In the genomic region with DNA sequence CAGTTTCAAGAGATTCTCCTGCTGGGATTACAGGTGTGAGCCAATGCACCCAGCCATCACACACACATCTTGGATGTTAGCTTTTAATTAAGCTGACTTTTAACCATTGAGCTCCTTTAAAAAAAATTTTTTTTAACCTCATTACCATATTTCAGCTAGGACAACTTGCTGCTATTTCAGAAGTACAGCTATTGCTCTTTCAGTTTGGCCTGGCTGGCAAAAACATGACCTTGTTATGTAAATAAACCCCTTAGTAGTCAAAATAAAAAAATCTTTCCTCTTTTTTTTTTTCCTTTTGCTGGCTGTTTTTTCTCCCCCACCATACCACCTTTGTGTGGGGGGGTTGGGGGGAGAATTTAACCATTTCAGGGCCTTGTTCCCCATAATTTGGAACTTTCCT, we compare ENCODE assay signal across 24 cellular contexts. TPM values are rescaled to one million over a fixed set of nuclear protein-coding genes. Genes with fewer than 3 reads are reported as not detected.
A peak's percentile ranks its signal among the peaks of the same experiment; 100 is the strongest.
DNase-seq lines count a peak whose midpoint lies in the region; ATAC-seq, FAIRE-seq and TF ChIP-seq lines count a peak whose summit lies in the region.
"Had no signal": no experiment of that assay in that cellular context is flagged by ENCODE, and none has a peak within 500 bp of the region (broad histone marks: within the 10 kb centered on the region; RNA-seq: fewer than 3 reads in every experiment).

No MANE protein-coding gene starts in this region.

- ATAC-seq in HepG2 (no peak), left lobe of liver (peak; percentile 73)
- ATAC-seq: GM12878 had no signal

- CTCF ChIA-PET in HepG2 (lab: Yijun Ruan, JAX; ENCODE audit: low intra/inter-chr PET ratio, low total read pairs): no interaction called here

- H3K4me2 ChIP-seq in HepG2 (ENCODE audit: low read depth, low read length): no peak overlapping the region
- H3K4me2 ChIP-seq: BLaER1 had no signal

- H3K9me3 ChIP-seq in liver (ENCODE audit: control insufficient read depth in 4 of 4, low read length in 3 of 4) (no peaks in the 10 kb centered on the region), HepG2 (ENCODE audit: low read length) (peaks cover 6% of the 10 kb centered on the region)
- H3K9me3 ChIP-seq: BE2C had no signal

- TF ChIP-seq EP300 in HepG2 (IDR thresholded peaks at IDR 0.05; ENCODE audit: low read depth in 2 of 2, low read length in 2 of 2) (no peak), HepG2 (CRISPR knock-in tag; IDR thresholded peaks at IDR 0.05; ENCODE audit: borderline replicate concordance) (no peak)

- no TSS peak for BruUV-seq in HepG2 (replicated peaks; lab: Mats Ljungman, UMichigan)

- FAIRE-seq in HepG2 (lab: Jason Lieb, UNC): no peak
- FAIRE-seq: A204.1, GM12878, GM12892, GM18507 had no signal

- TF ChIP-seq CTCF in liver (IDR thresholded peaks at IDR 0.05; ENCODE audit: low read depth, low read length, missing input control): no peak
- TF ChIP-seq CTCF in HepG2 (CRISPR knock-in tag; IDR thresholded peaks at IDR 0.05): no peak

- in situ Hi-C loops in HepG2 (cut with HindIII; ENCODE audit: extremely low pct_ligation_motif_present, low pct_unique_long_range_greater_than_20kb): no loop called here

- H3K27me3 ChIP-seq in liver (ENCODE audit: control insufficient read depth in 4 of 4, insufficient read depth in 4 of 4, low read length in 3 of 4) (no peaks in the 10 kb centered on the region), HepG2 (ENCODE audit: control insufficient read depth in 1 of 2, insufficient read depth in 2 of 2, low read length in 2 of 2) (no peaks in the 10 kb centered on the region)
- H3K27me3 ChIP-seq: BE2C, BLaER1 had no signal

- no peaks in the 10 kb centered on the region for H4K20me1 ChIP-seq in HepG2 (ENCODE audit: insufficient read depth, low read length)
- H4K20me1 ChIP-seq: BLaER1 had no signal

- intact Hi-C loops in HepG2 (cut with micrococcal nuclease; ENCODE audit: unreplicated experiment): no loop called here

- peaks cover 0 to 4% (median 2%) of the 10 kb centered on the region in 4 donors for H3K4me1 ChIP-seq in liver (ENCODE audit: control insufficient read depth in 4 of 4, insufficient read depth in 4 of 4, low read length in 3 of 4)
- no peaks in the 10 kb centered on the region for H3K4me1 ChIP-seq in HepG2 (ENCODE audit: insufficient read depth, low read length)
- H3K4me1 ChIP-seq: BE2C, BLaER1 had no signal

- TF ChIP-seq RAD21 in liver (IDR thresholded peaks at IDR 0.05) (no peak), HepG2 (CRISPR knock-in tag; IDR thresholded peaks at IDR 0.05) (no peak)

- DNase-seq in HepG2 (ENCODE audit: low spot score) (no peak), left lobe of liver (ENCODE audit: low spot score) (no peak), SW 1271 (lab: John Stamatoyannopoulos, UW) (no peak), SIG-M5 (lab: John Stamatoyannopoulos, UW) (no peak)
- DNase-seq: 8988T; ACHN; BE2C; C1 segment of cervical spinal cord; CD4-positive, alpha-beta memory T cell; CD4-positive, CD25-positive, alpha-beta regulatory T cell; CD8-positive, alpha-beta memory T cell; COR-L47; DMS 273 treated with DMSO at 0.1 percent for 48 hours; DMS153; DMS79; DND-41; EL; GDM1 had no signal

- H3K79me2 ChIP-seq in HepG2 (ENCODE audit: insufficient read depth, low read length): no peaks in the 10 kb centered on the region

- no peaks in the 10 kb centered on the region for H3K36me3 ChIP-seq in liver (ENCODE audit: control insufficient read depth in 4 of 4, insufficient read depth in 3 of 4, low read depth in 1 of 4, low read length in 3 of 4)
- no peaks in the 10 kb centered on the region for H3K36me3 ChIP-seq in HepG2 (replicated peaks in 1 of 2; ENCODE audit: control insufficient read depth in 1 of 2, insufficient read depth in 2 of 2, low read length in 2 of 2)
- H3K36me3 ChIP-seq: BE2C, BLaER1 had no signal

- no peak for TF ChIP-seq POLR2A in HepG2 (IDR thresholded peaks at IDR 0.05; ENCODE audit: insufficient read depth in 1 of 2, low read depth in 2 of 2, low read length in 2 of 2)

- H3K9ac ChIP-seq in liver (ENCODE audit: low read depth in 1 of 2, low read length in 2 of 2) (peak overlapping the region in 1 of 2 donors; percentile 13), HepG2 (ENCODE audit: insufficient read depth, low read depth, low read length) (no peak overlapping the region)
- H3K9ac ChIP-seq: BLaER1 had no signal

- POLR2A ChIA-PET in HepG2 (lab: Yijun Ruan, JAX): no interaction called here

- H3K4me3 ChIP-seq in liver (ENCODE audit: low read depth in 1 of 3, low read length in 3 of 3) (no peak overlapping the region), HepG2 (replicated peaks in 1 of 3; ENCODE audit: insufficient read depth in 1 of 3, low read depth in 2 of 3, low read length in 3 of 3) (no peak overlapping the region)
- H3K4me3 ChIP-seq: BLaER1, GM12878 had no signal

- no peak overlapping the region for H2AFZ ChIP-seq in HepG2 (ENCODE audit: low read length)

- H3K27ac ChIP-seq in liver (ENCODE audit: low read depth in 1 of 2, low read length in 2 of 2): no peak overlapping the region
- H3K27ac ChIP-seq in HepG2 (ENCODE audit: extremely low read length, insufficient read depth, low read length): no peak overlapping the region
- H3K27ac ChIP-seq: BLaER1 had no signal

TF ChIP-seq in liver, 16 proteins besides CTCF, POLR2A, EP300 and RAD21:
- TF ChIP-seq HNF4A (conservative IDR thresholded peaks at IDR 0.05): peak in 1 of 2 donors; percentile 12
- peak; percentile 16 to 26 for TF ChIP-seq RXRA (IDR thresholded peaks at IDR 0.05)
- TF ChIP-seq EGR1 (IDR thresholded peaks at IDR 0.05; ENCODE audit: low read depth in 2 of 2): no peak

TF ChIP-seq in HepG2, 621 proteins besides CTCF, POLR2A, EP300 and RAD21 (continues in another document):
- TF ChIP-seq ZNF7 (CRISPR knock-in tag; IDR thresholded peaks at IDR 0.05) (no peak), MNT (IDR thresholded peaks at IDR 0.05) (no peak), ZZZ3 (CRISPR knock-in tag; IDR thresholded peaks at IDR 0.05; ENCODE audit: borderline replicate concordance) (no peak), ZNF317 (CRISPR knock-in tag; IDR thresholded peaks at IDR 0.05) (no peak), IRF9 (CRISPR knock-in tag; IDR thresholded peaks at IDR 0.05; ENCODE audit: borderline replicate concordance) (no peak), BCL6 (CRISPR knock-in tag; IDR thresholded peaks at IDR 0.05) (no peak), ZNF205 (CRISPR knock-in tag; IDR thresholded peaks at IDR 0.05) (no peak)
- TF ChIP-seq, protein P1, sequence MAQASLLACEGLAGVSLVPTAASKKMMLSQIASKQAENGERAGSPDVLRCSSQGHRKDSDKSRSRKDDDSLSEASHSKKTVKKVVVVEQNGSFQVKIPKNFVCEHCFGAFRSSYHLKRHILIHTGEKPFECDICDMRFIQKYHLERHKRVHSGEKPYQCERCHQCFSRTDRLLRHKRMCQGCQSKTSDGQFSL (CRISPR knock-in tag; IDR thresholded peaks at IDR 0.05): no peak

RNA-seq across cellular contexts. Expression of gene ZMYM1, which starts 49.9 kb away (rescaled TPM):
- total RNA-seq in liver: 10 to 100 TPM in 1 of 2 donors, 1 to 10 TPM in 1; 7.8 to 10.8 TPM
- polyA plus RNA-seq in liver: 1 to 10 TPM; 2.0 to 3.6 TPM
- total RNA-seq in HepG2 (2016; rRNA removed; fragmentation: Illumina TruSeq; extraction: Trizol): 16.2 and 22.8 TPM in 2 replicates
- 26.4 and 28.7 TPM in 2 replicates for total RNA-seq in HepG2 (2016; cell fraction: cytosol; rRNA removed; fragmentation: Illumina TruSeq; extraction: Trizol; ENCODE audit: low read depth)
- total RNA-seq in HepG2 (2016; cell fraction: insoluble cytoplasmic fraction; rRNA removed; fragmentation: Illumina TruSeq; extraction: Trizol): 16.4 and 24.0 TPM in 2 replicates
- 14.5 and 14.6 TPM in 2 replicates for total RNA-seq in HepG2 (2016; cell fraction: membrane; rRNA removed; fragmentation: Illumina TruSeq; extraction: Trizol)
- total RNA-seq in HepG2 (2016; cell fraction: nucleus; rRNA removed; fragmentation: Illumina TruSeq; extraction: Trizol): 13.6 and 17.9 TPM in 2 replicates
- 8.5 and 10.0 TPM in 2 replicates for polyA plus RNA-seq in HepG2 (2011; rRNA removed)
- 2.8 and 3.6 TPM in 2 replicates for polyA plus RNA-seq in HepG2 (2011; cell fraction: cytosol; rRNA removed)
- polyA plus RNA-seq in HepG2 (2011; cell fraction: nucleus; rRNA removed): 7.3 and 9.6 TPM in 2 replicates
- 2.9 and 5.4 TPM in 2 replicates for polyA plus RNA-seq in HepG2 (2012)
- polyA plus RNA-seq in HepG2 (2016; cell fraction: cytosol; fragmentation: Illumina TruSeq; extraction: Trizol; ENCODE audit: low read depth): 0.18 and 0.41 TPM in 2 replicates
- 8.4 and 8.8 TPM in 2 replicates for polyA plus RNA-seq in HepG2 (2016; cell fraction: insoluble cytoplasmic fraction; fragmentation: Illumina TruSeq; extraction: Trizol; ENCODE audit: low read depth)
- polyA plus RNA-seq in HepG2 (2016; cell fraction: membrane; fragmentation: Illumina TruSeq; extraction: Trizol; ENCODE audit: low read depth): 1.1 TPM in 2 replicates
- 18.2 and 21.2 TPM in 2 replicates for polyA plus RNA-seq in HepG2 (2016; cell fraction: nucleus; fragmentation: Illumina TruSeq; extraction: Trizol; ENCODE audit: insufficient read depth, low read depth)
- 11.9 and 27.4 TPM in 2 replicates for polyA minus RNA-seq in HepG2 (2011; rRNA and poly(A)+ RNA removed; ENCODE audit: low replicate concordance)
- 7.4 and 9.1 TPM in 2 replicates for polyA minus RNA-seq in HepG2 (2011; cell fraction: cytosol; rRNA and poly(A)+ RNA removed)
- 18.0 and 22.3 TPM in 2 replicates for polyA minus RNA-seq in HepG2 (2011; cell fraction: nucleus; rRNA and poly(A)+ RNA removed)
- total RNA-seq in left lobe of liver: 4.1 TPM
